In the genomic region with DNA sequence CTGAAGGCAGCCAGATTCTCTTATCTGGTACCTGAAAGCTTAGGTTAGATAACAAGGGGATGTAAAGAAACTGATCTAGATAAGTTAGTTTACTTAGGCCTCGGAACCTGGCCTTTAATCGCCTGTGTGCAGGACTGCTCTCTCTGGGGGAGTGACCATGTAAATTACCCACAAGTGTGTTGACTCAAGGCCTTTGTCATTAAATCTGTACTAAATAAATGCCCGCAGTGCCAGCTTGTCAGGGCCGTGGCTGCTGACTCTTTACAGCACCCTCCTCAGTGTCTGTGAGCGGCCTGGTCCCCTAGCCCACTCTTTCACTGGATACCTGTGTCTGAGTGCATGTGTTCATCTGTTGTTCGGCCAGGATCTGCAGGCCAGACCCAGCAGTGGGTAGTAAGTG, we compare ENCODE assay signal across 5 cellular contexts. TPM values are rescaled to one million over a fixed set of nuclear protein-coding genes. Genes with fewer than 3 reads are reported as not detected.
"Had no signal": no experiment of that assay in that cellular context is flagged by ENCODE, and none has a peak within 500 bp of the region (broad histone marks: within the 10 kb centered on the region; RNA-seq: fewer than 3 reads in every experiment).

No MANE protein-coding gene starts in this region.

RNA-seq across cellular contexts. Expression of a gene that starts 52.8 kb away (rescaled TPM):
- total RNA-seq: activated CD4-positive, alpha-beta memory T cell treated with anti-CD3 and anti-CD28 coated beads for 36 hours; activated CD4-positive, alpha-beta T cell treated with anti-CD3 and anti-CD28 coated beads, Interleukin-2, amount 10 ng/mL, durations not matched to agents 24 days and 14 days; activated CD8-positive, alpha-beta T cell treated with anti-CD3 and anti-CD28 coated beads for 36 hours; activated naive CD4-positive, alpha-beta T cell treated with anti-CD3 and anti-CD28 coated beads for 36 hours; activated naive CD8-positive, alpha-beta T cell treated with anti-CD3 and anti-CD28 coated beads for 36 hours had no signal
